ENCODE assay signal across 1 cellular context in the genomic region with DNA sequence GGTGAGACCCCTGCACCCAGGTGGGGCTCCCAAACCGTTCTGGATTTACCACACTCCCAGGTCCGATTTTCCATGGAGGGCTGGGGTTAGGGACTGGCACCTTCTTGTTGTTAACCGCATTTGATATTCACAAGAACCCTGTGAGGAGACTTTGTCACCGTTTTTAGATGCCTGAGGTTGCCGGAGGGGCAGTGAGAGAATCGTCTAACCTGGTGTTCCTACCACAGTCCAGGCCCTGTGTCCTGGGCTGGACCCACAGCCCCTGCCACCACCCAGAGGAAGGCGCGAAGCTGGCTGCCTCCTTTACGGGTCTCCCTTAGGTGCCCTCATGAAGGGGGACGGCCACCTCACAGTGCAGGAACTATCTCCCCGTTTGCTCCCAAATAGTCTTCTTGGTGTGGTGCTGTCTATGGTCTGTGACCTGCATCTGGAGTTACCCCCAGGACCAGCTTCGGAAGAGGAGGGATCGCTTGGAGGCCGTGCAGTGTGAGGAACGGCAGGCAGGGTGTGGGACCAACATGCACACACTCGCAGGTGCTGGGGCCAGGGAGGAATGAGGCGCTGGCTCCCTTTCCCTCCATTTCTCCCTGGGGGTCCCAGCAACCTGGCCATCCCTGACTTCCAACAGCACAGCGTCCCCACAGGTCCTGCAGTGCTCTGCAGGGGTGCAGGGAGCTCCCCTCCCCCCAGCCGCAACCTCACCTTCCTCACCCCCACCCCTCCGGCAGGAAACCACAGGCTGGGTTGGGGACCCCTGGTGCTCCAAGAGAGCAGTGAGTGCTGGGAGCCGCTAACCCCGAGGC.
TF ChIP-seq lines count a peak whose summit lies in the region.

No MANE protein-coding gene starts in this region.

TF ChIP-seq in K562, 482 proteins besides CTCF, POLR2A, EP300 and RAD21:
- TF ChIP-seq, protein P1, sequence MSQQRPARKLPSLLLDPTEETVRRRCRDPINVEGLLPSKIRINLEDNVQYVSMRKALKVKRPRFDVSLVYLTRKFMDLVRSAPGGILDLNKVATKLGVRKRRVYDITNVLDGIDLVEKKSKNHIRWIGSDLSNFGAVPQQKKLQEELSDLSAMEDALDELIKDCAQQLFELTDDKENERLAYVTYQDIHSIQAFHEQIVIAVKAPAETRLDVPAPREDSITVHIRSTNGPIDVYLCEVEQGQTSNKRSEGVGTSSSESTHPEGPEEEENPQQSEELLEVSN (IDR thresholded peaks at IDR 0.05; ENCODE audit: borderline replicate concordance in 1 of 2, extremely low read depth in 1 of 2, insufficient read depth in 1 of 2, insufficient read length in 1 of 2, low read depth in 1 of 2, low read length in 1 of 2, poor library complexity in 1 of 2, severe bottlenecking in 1 of 2) = peak in 1 of 2 experiments; percentile 8
- TF ChIP-seq LCOR (CRISPR knock-in tag; IDR thresholded peaks at IDR 0.05) = no peak
- TF ChIP-seq, protein P2, sequence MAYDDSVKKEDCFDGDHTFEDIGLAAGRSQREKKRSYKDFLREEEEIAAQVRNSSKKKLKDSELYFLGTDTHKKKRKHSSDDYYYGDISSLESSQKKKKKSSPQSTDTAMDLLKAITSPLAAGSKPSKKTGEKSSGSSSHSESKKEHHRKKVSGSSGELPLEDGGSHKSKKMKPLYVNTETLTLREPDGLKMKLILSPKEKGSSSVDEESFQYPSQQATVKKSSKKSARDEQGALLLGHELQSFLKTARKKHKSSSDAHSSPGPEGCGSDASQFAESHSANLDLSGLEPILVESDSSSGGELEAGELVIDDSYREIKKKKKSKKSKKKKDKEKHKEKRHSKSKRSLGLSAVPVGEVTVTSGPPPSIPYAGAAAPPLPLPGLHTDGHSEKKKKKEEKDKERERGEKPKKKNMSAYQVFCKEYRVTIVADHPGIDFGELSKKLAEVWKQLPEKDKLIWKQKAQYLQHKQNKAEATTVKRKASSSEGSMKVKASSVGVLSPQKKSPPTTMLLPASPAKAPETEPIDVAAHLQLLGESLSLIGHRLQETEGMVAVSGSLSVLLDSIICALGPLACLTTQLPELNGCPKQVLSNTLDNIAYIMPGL (CRISPR knock-in tag; IDR thresholded peaks at IDR 0.05) = no peak
- no peak for TF ChIP-seq ZNF197 (CRISPR knock-in tag; IDR thresholded peaks at IDR 0.05; ENCODE audit: low read depth)
- TF ChIP-seq SAFB2 (IDR thresholded peaks at IDR 0.05; ENCODE audit: borderline replicate concordance, low read depth, low read length, severe bottlenecking) = no peak
- TF ChIP-seq CAMTA2 (CRISPR knock-in tag; conservative IDR thresholded peaks at IDR 0.05) = no peak
- peak; percentile 58 for TF ChIP-seq CBX2 (IDR thresholded peaks at IDR 0.05; ENCODE audit: insufficient read depth, low read length, poor library complexity, severe bottlenecking)
- no peak for TF ChIP-seq JUNB (CRISPR knock-in tag; conservative IDR thresholded peaks at IDR 0.05)
- TF ChIP-seq ZNF184 (CRISPR knock-in tag; IDR thresholded peaks at IDR 0.05) = no peak
- no peak for TF ChIP-seq POLR2AphosphoS5 (IDR thresholded peaks at IDR 0.05; ENCODE audit: control insufficient read depth, insufficient read depth, low read depth, low read length)
- no peak for TF ChIP-seq DIDO1 (tag; IDR thresholded peaks at IDR 0.05; ENCODE audit: low read depth)
- no peak for TF ChIP-seq ATF1 (CRISPR knock-in tag; IDR thresholded peaks at IDR 0.05)
- no peak for TF ChIP-seq ATF1 (tag; IDR thresholded peaks at IDR 0.05)
